ENCODE assay signal across 7 cellular contexts in genomic region chr9:33000682-33001055, GRCh38. TPM values are rescaled to one million over a fixed set of nuclear protein-coding genes. Genes with fewer than 3 reads are reported as not detected.
A peak's percentile ranks its signal among the peaks of the same experiment; 100 is the strongest.
DNase-seq lines count a peak whose midpoint lies in the region; ATAC-seq, FAIRE-seq and TF ChIP-seq lines count a peak whose summit lies in the region.
"Not testable (repeated sequence)": the region's sequence is repeated elsewhere in the genome, so short reads cannot be mapped to it uniquely, and the experiment has no call there.

No MANE protein-coding gene starts in this region.

- H3K4me3 ChIP-seq in GM08714 (ENCODE audit: low read length): peak overlapping the region; percentile 93
- peak overlapping the region; percentile 84 for H3K4me3 ChIP-seq in GM12878
- H3K4me3 ChIP-seq in fibroblast of the aortic adventitia (ENCODE audit: low read depth, low read length): peak overlapping the region; percentile 99
- H3K4me3 ChIP-seq in mesenchymal stem cell (ENCODE audit: insufficient read depth in 1 of 2, low read depth in 1 of 2, low read length in 2 of 2): peak overlapping the region; percentile 91 to 97
- peak overlapping the region; percentile 94 for H3K4me3 ChIP-seq in skeletal muscle satellite cell (ENCODE audit: low read length)

- not testable (repeated sequence) for H2BK5ac ChIP-seq in mesenchymal stem cell (ENCODE audit: low read depth, low read length, poor library complexity, severe bottlenecking)

- H3K4me1 ChIP-seq in GM12878 (ENCODE audit: control insufficient read depth, insufficient read depth, low read length); mesenchymal stem cell (ENCODE audit: control insufficient read depth, insufficient read depth, low read depth, low read length): not testable (repeated sequence)
- H3K4me1 ChIP-seq in skeletal muscle satellite cell (ENCODE audit: control insufficient read depth, insufficient read depth, low read length): peaks cover 10% of the 10 kb centered on the region

- H3K9ac ChIP-seq in GM12878 (ENCODE audit: control insufficient read depth, insufficient read depth, low read length): peak overlapping the region; percentile 89
- peak overlapping the region; percentile 98 for H3K9ac ChIP-seq in mesenchymal stem cell (ENCODE audit: low read length)
- H3K9ac ChIP-seq in skeletal muscle satellite cell (ENCODE audit: low read depth, low read length): peak overlapping the region; percentile 94

- not testable (repeated sequence) for TF ChIP-seq CTCF in VCaP (conservative IDR thresholded peaks at IDR 0.05); GM12878 (IDR thresholded peaks at IDR 0.05 in 2 of 3, conservative IDR thresholded peaks at IDR 0.05 in 1 of 3; ENCODE audit: control insufficient read depth in 2 of 3, extremely low read depth in 1 of 3, insufficient read depth in 1 of 3, low read depth in 3 of 3, low read length in 3 of 3); fibroblast of the aortic adventitia (IDR thresholded peaks at IDR 0.05; ENCODE audit: insufficient read depth, low read length)

- H3K79me2 ChIP-seq in GM12878 (ENCODE audit: control insufficient read depth, insufficient read depth, low read length): peaks cover 27% of the 10 kb centered on the region

- CTCF ChIA-PET in GM12878 (lab: Yijun Ruan, JAX): interaction anchor here (0.7 to 1.2 kb wide), 3 partner anchors 25 to 365 kb away, joined by 3 to 5 read pairs (median 3); partner anchors contain the start of gene DNAJA1

- H3K4me2 ChIP-seq in GM12878 (ENCODE audit: control insufficient read depth, insufficient read depth) (peak overlapping the region; percentile 60; the same call in 1 of the 2 replicates), mesenchymal stem cell (ENCODE audit: low read length, poor library complexity, severe bottlenecking) (peak overlapping the region; percentile 32), skeletal muscle satellite cell (ENCODE audit: low read length) (peak overlapping the region; percentile 85)

- H2AK5ac ChIP-seq in mesenchymal stem cell (ENCODE audit: low read length, severe bottlenecking): not testable (repeated sequence)

- RAD21 ChIA-PET in GM12878 (lab: Charles Lee; ENCODE audit: unreplicated experiment): interaction anchor here (0.7 to 1.2 kb wide), 3 partner anchors 17 to 246 kb away, joined by 3 to 4 read pairs (median 3); no protein-coding TSS in a partner anchor

- H4K20me1 ChIP-seq in GM12878 (ENCODE audit: control insufficient read depth, insufficient read depth): not testable (repeated sequence)

- peaks cover 20% of the 10 kb centered on the region for H3K79me1 ChIP-seq in mesenchymal stem cell (replicated peaks; ENCODE audit: low read length, poor library complexity, severe bottlenecking)

- BruUV-seq in GM12878 (replicated peaks; lab: Mats Ljungman, UMichigan): not testable (repeated sequence)

- TF ChIP-seq RAD21 in GM12878 (IDR thresholded peaks at IDR 0.05; ENCODE audit: insufficient read depth, low read depth, low read length): not testable (repeated sequence)

- FAIRE-seq in GM12878 (lab: Jason Lieb, UNC): not testable (repeated sequence)

- H4K8ac ChIP-seq in mesenchymal stem cell (ENCODE audit: low read length): not testable (repeated sequence)

- not testable (repeated sequence) for H3K36me3 ChIP-seq in GM12878 (ENCODE audit: control insufficient read depth in 2 of 2, insufficient read depth in 2 of 2, low read length in 1 of 2); skeletal muscle satellite cell (ENCODE audit: insufficient read depth, low read length)
- H3K36me3 ChIP-seq in mesenchymal stem cell (ENCODE audit: control insufficient read depth in 1 of 2, insufficient read depth in 2 of 2, low read depth in 1 of 2, low read length in 2 of 2): peaks cover 0 to 25% of the 10 kb centered on the region in 2 experiments

- H2BK12ac ChIP-seq in mesenchymal stem cell (ENCODE audit: low read length in 2 of 2): not testable (repeated sequence)

- not testable (repeated sequence) for H2BK120ac ChIP-seq in mesenchymal stem cell (ENCODE audit: low read depth, low read length)

- WGBS in GM12878 (ENCODE audit: insufficient coverage, insufficient replicate concordance, low lambda C conversion rate, missing lambda C conversion rate): 5% methylated on average over 10 of the region's 12 CpGs
- 2% methylated on average over 5 of the region's 12 CpGs for WGBS in mesenchymal stem cell

- H3K4ac ChIP-seq in mesenchymal stem cell (ENCODE audit: low read depth in 1 of 2, low read length in 2 of 2): not testable (repeated sequence)

- not testable (repeated sequence) for H3K18ac ChIP-seq in mesenchymal stem cell (ENCODE audit: low read depth in 1 of 2, low read length in 2 of 2)

- peak overlapping the region; percentile 85 for H3K27ac ChIP-seq in VCaP
- peak overlapping the region; percentile 87 for H3K27ac ChIP-seq in GM12878 (ENCODE audit: control insufficient read depth, insufficient read depth)
- peak overlapping the region; percentile 55 for H3K27ac ChIP-seq in mesenchymal stem cell (ENCODE audit: low read length, poor library complexity, severe bottlenecking)

- DNase-seq in M059J (ENCODE audit: low read depth) (peak; percentile 14), fibroblast of the aortic adventitia (ENCODE audit: low read depth) (peak; percentile 29), mesenchymal stem cell (peak; percentile 60)
- not testable (repeated sequence) for DNase-seq in GM12878 (ENCODE audit: low read depth, low spot score)

- H3K23ac ChIP-seq in mesenchymal stem cell (ENCODE audit: low read length in 2 of 2): not testable (repeated sequence)

- H2AFZ ChIP-seq in GM12878 (ENCODE audit: control insufficient read depth, low read depth, low read length); mesenchymal stem cell (ENCODE audit: low read depth, low read length): not testable (repeated sequence)

- peak; percentile 53 for ATAC-seq in GM12878

- in situ Hi-C loops in GM12878 (cut with MboI): not testable (repeated sequence)

- TF ChIP-seq EP300 in GM12878 (IDR thresholded peaks at IDR 0.05; ENCODE audit: borderline replicate concordance in 1 of 2, control insufficient read depth in 1 of 2, low read depth in 2 of 2, low read length in 2 of 2): not testable (repeated sequence)

- not testable (repeated sequence) for H2BK15ac ChIP-seq in mesenchymal stem cell (ENCODE audit: low read depth, poor library complexity, severe bottlenecking)

- not testable (repeated sequence) for H3K9me3 ChIP-seq in GM12878 (replicated peaks; ENCODE audit: control insufficient read depth, insufficient read depth, low read length); mesenchymal stem cell (ENCODE audit: control insufficient read depth, low read length); skeletal muscle satellite cell (replicated peaks; ENCODE audit: low read length)

- not testable (repeated sequence) for H4K91ac ChIP-seq in mesenchymal stem cell (ENCODE audit: low read length)

- not testable (repeated sequence) for H3K27me3 ChIP-seq in GM12878 (replicated peaks in 1 of 2; ENCODE audit: control insufficient read depth in 2 of 2, insufficient read depth in 2 of 2, low read length in 1 of 2); mesenchymal stem cell (ENCODE audit: control insufficient read depth in 1 of 2, insufficient read depth in 1 of 2, low read length in 2 of 2); skeletal muscle satellite cell (ENCODE audit: control insufficient read depth, insufficient read depth, low read length)

- SMC1A ChIA-PET in GM12878 (lab: Charles Lee; ENCODE audit: uncharacterized antibody, unreplicated experiment): interaction anchor here (0.9 to 1.5 kb wide), 3 partner anchors 20 to 27 kb away, joined by 3 to 4 read pairs (median 3); no protein-coding TSS in a partner anchor

- not testable (repeated sequence) for H3K14ac ChIP-seq in mesenchymal stem cell (ENCODE audit: low read length in 2 of 2)

- intact Hi-C loops in GM12878 (cut with micrococcal nuclease; ENCODE audit: unreplicated experiment): loop anchor here (1.0 kb wide), 2 partner anchors 25 to 427 kb away; partner anchors contain the start of genes DNAJA1 and NDUFB6

- POLR2A ChIA-PET in GM12878 (lab: Charles Lee): interaction anchor here (0.6 to 5.5 kb wide), 5 partner anchors 24 to 658 kb away, joined by 3 to 46 read pairs (median 6); partner anchors contain the start of gene DNAJA1

- not testable (repeated sequence) for TF ChIP-seq POLR2A in GM12878 (IDR thresholded peaks at IDR 0.05; ENCODE audit: low read depth, low read length)

RNA-seq across cellular contexts. Expression of gene APTX, which starts 0.8 kb away (rescaled TPM):
- 47.6 and 53.1 TPM in 2 replicates for total RNA-seq in M059J (2014; rRNA removed; shearing (Covaris generic))
- 55.9 and 60.3 TPM in 2 replicates for total RNA-seq in GM12878 (2013; cell fraction: nucleolus; rRNA removed)
- total RNA-seq in GM12878 (2014; rRNA removed) (45.1 and 51.6 TPM in 2 replicates), GM12878 (2014; rRNA removed; fragmentation: Illumina TruSeq; extraction: Trizol) (50.6 and 54.9 TPM in 2 replicates), GM12878 (2021) (37.7 and 40.9 TPM in 2 replicates), fibroblast of the aortic adventitia (ENCODE audit: low replicate concordance) (30.5 and 34.1 TPM in 2 replicates)
- 28.9 TPM for polyA plus RNA-seq in GM12878 (2011; ENCODE audit: low read depth)
- polyA plus RNA-seq in GM12878 (2011; rRNA removed) (56.6 and 70.7 TPM in 2 replicates), GM12878 (2014; fragmentation: Illumina TruSeq; extraction: Trizol) (58.3 and 70.1 TPM in 2 replicates), GM12878 (2014; fragmentation: Nextera tagmentation; extraction: Ambion mirVana) (10 to 100 TPM; 73.9 to 74.8 TPM), GM12878 (2014; rRNA removed) (44.8 and 54.1 TPM in 2 replicates), GM12878 (2016; fragmentation: Nextera tagmentation; extraction: Ambion mirVana) (10 to 100 TPM; 81.7 to 87.0 TPM)
- 29.4 and 30.4 TPM in 2 replicates for polyA plus RNA-seq in GM12878 (2011; cell fraction: cytosol; rRNA removed)
- 44.7 and 46.5 TPM in 2 replicates for polyA plus RNA-seq in GM12878 (2011; cell fraction: nucleus; rRNA removed)
- polyA plus RNA-seq in GM12878 (2012): 31.7 and 32.3 TPM in 2 replicates
- polyA minus RNA-seq in GM12878 (2011; rRNA and poly(A)+ RNA removed): 25.1 and 31.6 TPM in 2 replicates
- polyA minus RNA-seq in GM12878 (2011; cell fraction: cytosol; rRNA and poly(A)+ RNA removed): 8.0 and 16.6 TPM in 2 replicates
- polyA minus RNA-seq in GM12878 (2011; cell fraction: nucleus; rRNA and poly(A)+ RNA removed): 20.1 and 32.4 TPM in 2 replicates
- 24.7 TPM for polyA plus RNA-seq in mesenchymal stem cell (2013, experiment 1 of 2)
- polyA plus RNA-seq in mesenchymal stem cell (2013, experiment 2 of 2): 25.6 TPM
- 37.8 and 38.5 TPM in 2 replicates for total RNA-seq in skeletal muscle satellite cell (2012; rRNA removed)

RNA-seq across cellular contexts. Expression of gene DNAJA1, which starts 24.4 kb away (rescaled TPM):
- total RNA-seq in M059J (2014; rRNA removed; shearing (Covaris generic)): 265 and 312 TPM in 2 replicates
- 29.0 and 31.2 TPM in 2 replicates for total RNA-seq in GM12878 (2013; cell fraction: nucleolus; rRNA removed)
- total RNA-seq in GM12878 (2014; rRNA removed) (69.7 and 77.9 TPM in 2 replicates), GM12878 (2014; rRNA removed; fragmentation: Illumina TruSeq; extraction: Trizol) (135 and 143 TPM in 2 replicates), GM12878 (2021) (105 and 109 TPM in 2 replicates), fibroblast of the aortic adventitia (ENCODE audit: low replicate concordance) (104 and 142 TPM in 2 replicates)
- polyA plus RNA-seq in GM12878 (2011; ENCODE audit: low read depth): 44.2 TPM
- polyA plus RNA-seq in GM12878 (2011; rRNA removed) (206 and 243 TPM in 2 replicates), GM12878 (2014; fragmentation: Illumina TruSeq; extraction: Trizol) (171 and 195 TPM in 2 replicates), GM12878 (2014; fragmentation: Nextera tagmentation; extraction: Ambion mirVana) (100 to 1,000 TPM; 115 to 149 TPM), GM12878 (2014; rRNA removed) (98.8 and 114 TPM in 2 replicates), GM12878 (2016; fragmentation: Nextera tagmentation; extraction: Ambion mirVana) (100 to 1,000 TPM; 160 to 162 TPM)
- polyA plus RNA-seq in GM12878 (2011; cell fraction: cytosol; rRNA removed): 85.5 and 86.9 TPM in 2 replicates
- 51.1 and 71.9 TPM in 2 replicates for polyA plus RNA-seq in GM12878 (2011; cell fraction: nucleus; rRNA removed)
- polyA plus RNA-seq in GM12878 (2012): 71.1 and 80.8 TPM in 2 replicates
- polyA minus RNA-seq in GM12878 (2011; rRNA and poly(A)+ RNA removed): 91.3 and 178 TPM in 2 replicates
- polyA minus RNA-seq in GM12878 (2011; cell fraction: cytosol; rRNA and poly(A)+ RNA removed): 70.4 and 89.4 TPM in 2 replicates
- polyA minus RNA-seq in GM12878 (2011; cell fraction: nucleus; rRNA and poly(A)+ RNA removed): 21.0 and 40.6 TPM in 2 replicates
- polyA plus RNA-seq in mesenchymal stem cell (2013, experiment 1 of 2): 141 TPM
- 142 TPM for polyA plus RNA-seq in mesenchymal stem cell (2013, experiment 2 of 2)
- 65.5 and 79.3 TPM in 2 replicates for total RNA-seq in skeletal muscle satellite cell (2012; rRNA removed)

Comparison
In these comparisons a context has a peak if more than half of its experiments do, and no peak if none do; other contexts are left out.
1. H3K4me2 ChIP-seq: peak in every context shown above with its lines; median percentile 85 in skeletal muscle satellite cell; 60 in GM12878; 32 in mesenchymal stem cell.